Comparison of ENCODE assay signal across 28 cellular contexts in the genomic region with DNA sequence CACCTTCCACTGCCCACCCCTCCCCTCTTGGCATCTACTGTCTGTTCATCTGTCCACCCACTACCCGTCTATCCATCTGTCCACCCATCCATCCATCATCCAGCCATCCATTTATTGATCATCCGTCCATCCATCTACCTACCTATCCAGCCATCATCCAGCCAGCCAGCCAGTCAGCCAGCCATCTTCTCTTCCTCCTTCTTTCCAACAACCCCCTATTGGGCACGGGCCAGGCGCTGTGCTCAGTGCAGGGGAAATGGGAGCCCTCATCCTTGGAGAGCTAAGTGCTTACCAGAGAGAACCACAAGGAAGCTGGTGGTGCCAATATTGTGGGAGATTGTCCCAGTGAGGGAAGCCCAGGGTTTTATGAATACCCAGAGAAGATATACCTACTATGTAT. TPM values are rescaled to one million over a fixed set of nuclear protein-coding genes. Genes with fewer than 3 reads are reported as not detected.
"Had no signal": no experiment of that assay in that cellular context is flagged by ENCODE, and none has a peak within 500 bp of the region (broad histone marks: within the 10 kb centered on the region; RNA-seq: fewer than 3 reads in every experiment).

No MANE protein-coding gene starts in this region.

- H3K9me3 ChIP-seq: neutrophil, pancreas, psoas muscle, right lobe of liver, sigmoid colon, thoracic aorta, thyroid gland, uterus had no signal

- H3K4me3 Mint-ChIP-seq: nephron progenitor cell; neural crest cell; stimulated activated effector memory CD8-positive, alpha-beta T cell treated with anti-CD3 and anti-CD28 coated beads, Interleukin-12 subunit alpha, Interleukin-12 subunit beta, amount 100 ng/mL, for 72 hours; stimulated activated naive B cell treated with anti-CD40 and anti-IgM and Interleukin-4, amounts not matched to agents 10 μg/mL and 1 μg/mL and 100 μg/mL, for 72 hours; stimulated activated naive CD8-positive, alpha-beta T cell treated with anti-CD3 and anti-CD28 coated beads, Interleukin-15, Interleukin-2, amounts not matched to agents 100 ng/mL and 50 ng/mL, for 24 hours; type B pancreatic cell had no signal

- H3K4me3 ChIP-seq: pancreas, psoas muscle, right lobe of liver, sigmoid colon, stomach, thoracic aorta, thyroid gland, tibial nerve, upper lobe of right lung, uterus had no signal

- H3K9me3 Mint-ChIP-seq: natural killer cell treated with Interleukin-12 subunit alpha and Interleukin-12 subunit beta and Interleukin-15 and Interleukin-18, amount 100 ng/mL, for 72 hours; stimulated activated effector memory CD8-positive, alpha-beta T cell treated with anti-CD3 and anti-CD28 coated beads, Interleukin-12 subunit alpha, Interleukin-12 subunit beta, amount 100 ng/mL, for 72 hours; stimulated activated naive B cell treated with anti-CD40 and anti-IgM and Interleukin-4, amounts not matched to agents 10 μg/mL and 1 μg/mL and 100 μg/mL, for 72 hours; stimulated activated naive CD8-positive, alpha-beta T cell treated with anti-CD3 and anti-CD28 coated beads, Interleukin-15, Interleukin-2, amounts not matched to agents 100 ng/mL and 50 ng/mL, for 24 hours; type B pancreatic cell had no signal

- H3K27ac Mint-ChIP-seq: natural killer cell treated with Interleukin-12 subunit alpha and Interleukin-12 subunit beta and Interleukin-15 and Interleukin-18, amount 100 ng/mL, for 72 hours; nephron progenitor cell; progenitor cell of endocrine pancreas; stimulated activated effector memory CD8-positive, alpha-beta T cell treated with anti-CD3 and anti-CD28 coated beads, Interleukin-12 subunit alpha, Interleukin-12 subunit beta, amount 100 ng/mL, for 72 hours; stimulated activated naive B cell treated with anti-CD40 and anti-IgM and Interleukin-4, amounts not matched to agents 10 μg/mL and 1 μg/mL and 100 μg/mL, for 72 hours; stimulated activated naive CD8-positive, alpha-beta T cell treated with anti-CD3 and anti-CD28 coated beads, Interleukin-15, Interleukin-2, amounts not matched to agents 100 ng/mL and 50 ng/mL, for 24 hours; type B pancreatic cell had no signal

- H3K36me3 ChIP-seq: neutrophil, pancreas, right lobe of liver, sigmoid colon, stomach, thoracic aorta, thyroid gland, upper lobe of right lung, uterus had no signal

- H3K27me3 ChIP-seq: pancreas, right lobe of liver, thyroid gland, uterus had no signal

- H3K4me1 ChIP-seq: psoas muscle, right lobe of liver, sigmoid colon, thyroid gland, tibial nerve, upper lobe of right lung, uterus had no signal

- H3K36me3 Mint-ChIP-seq: naive thymus-derived CD8-positive, alpha-beta T cell; natural killer cell treated with Interleukin-12 subunit alpha and Interleukin-12 subunit beta and Interleukin-15 and Interleukin-18, amount 100 ng/mL, for 72 hours; stimulated activated effector memory CD8-positive, alpha-beta T cell treated with anti-CD3 and anti-CD28 coated beads, Interleukin-12 subunit alpha, Interleukin-12 subunit beta, amount 100 ng/mL, for 72 hours; stimulated activated naive B cell treated with anti-CD40 and anti-IgM and Interleukin-4, amounts not matched to agents 10 μg/mL and 1 μg/mL and 100 μg/mL, for 72 hours; type B pancreatic cell had no signal

- DNase-seq: naive thymus-derived CD8-positive, alpha-beta T cell; nephron progenitor cell; nucleus accumbens; pancreas; psoas muscle; right lobe of liver; sigmoid colon; small intestine; stimulated activated CD4-positive, alpha-beta T cell treated with anti-CD3 and anti-CD28 coated beads, Interleukin-15, amount 100 ng/mL, for 24 hours; stimulated activated CD4-positive, alpha-beta T cell treated with anti-CD3 and anti-CD28 coated beads, Interleukin-2, amount 100 ng/mL, for 24 hours; stimulated activated CD4-positive, alpha-beta T cell treated with anti-CD3 and anti-CD28 coated beads, Interleukin-2, amount 100 ng/mL, for 48 hours; stimulated activated CD4-positive, alpha-beta T cell treated with anti-CD3 and anti-CD28 coated beads, Interleukin-4, amount 100 ng/mL, for 24 hours; stimulated activated naive B cell treated with anti-CD40 and anti-IgM and Interleukin-4, amounts not matched to agents 10 μg/mL and 1 μg/mL and 100 μg/mL, for 72 hours; stimulated activated naive CD4-positive, alpha-beta T cell treated with Interleukin-2 at 50 U/mL for 16 hours; stomach; thyroid gland; upper lobe of right lung; uterus had no signal

- ATAC-seq: naive thymus-derived CD8-positive, alpha-beta T cell; natural killer cell treated with Interleukin-12 subunit alpha and Interleukin-12 subunit beta and Interleukin-15 and Interleukin-18, amount 100 ng/mL, for 72 hours; psoas muscle; right cardiac atrium; right lobe of liver; stimulated activated effector memory CD8-positive, alpha-beta T cell treated with anti-CD3 and anti-CD28 coated beads, Interleukin-12 subunit alpha, Interleukin-12 subunit beta, amount 100 ng/mL, for 72 hours; stimulated activated naive B cell treated with anti-CD40 and anti-IgM and Interleukin-4, amounts not matched to agents 10 μg/mL and 1 μg/mL and 100 μg/mL, for 72 hours; upper lobe of right lung had no signal

- H3K27ac ChIP-seq: neutrophil, pancreas, psoas muscle, right lobe of liver, sigmoid colon, stomach, thoracic aorta, thyroid gland, tibial nerve, upper lobe of right lung, uterus had no signal

RNA-seq across cellular contexts. Expression of a gene that starts 51.7 kb away (rescaled TPM):
- total RNA-seq: naive thymus-derived CD8-positive, alpha-beta T cell; natural killer cell treated with Interleukin-12 subunit alpha and Interleukin-12 subunit beta and Interleukin-15 and Interleukin-18, amount 100 ng/mL, for 72 hours had no signal
- polyA plus RNA-seq: naive thymus-derived CD8-positive, alpha-beta T cell had no signal
